Comparison of ENCODE assay signal across 25 cellular contexts in genomic region chr13:41071775-41072174, GRCh38.
"Had no signal": no experiment of that assay in that cellular context is flagged by ENCODE, and none has a peak within 500 bp of the region (broad histone marks: within the 10 kb centered on the region; RNA-seq: fewer than 3 reads in every experiment).

No MANE protein-coding gene starts in this region.

- H3K27ac ChIP-seq: breast epithelium, Peyer's patch, RWPE1, SJCRH30 had no signal

- H3K9me3 ChIP-seq: breast epithelium, Peyer's patch, SJCRH30 had no signal

- H3K27me3 ChIP-seq: breast epithelium, Peyer's patch, SJCRH30 had no signal

- H3K4me1 ChIP-seq: breast epithelium, Peyer's patch, SJCRH30 had no signal

- H3K4me3 ChIP-seq: breast epithelium, K562, Peyer's patch, SJCRH30 had no signal

- H3K36me3 ChIP-seq: breast epithelium had no signal

- DNase-seq: activated CD4-positive, alpha-beta T cell treated with anti-CD3 and anti-CD28 coated beads for 4 hours; activated CD8-positive, alpha-beta memory T cell treated with anti-CD3 and anti-CD28 coated beads, Interleukin-2, amount 50 U/mL, for 48 hours; activated CD8-positive, alpha-beta T cell treated with anti-CD3 and anti-CD28 coated beads for 36 hours; activated effector memory CD4-positive, alpha-beta T cell treated with Interleukin-2 at 50 U/mL for 16 hours; activated naive CD4-positive, alpha-beta T cell; activated T-cell treated with anti-CD3 and anti-CD28 coated beads, Interleukin-2, amount 50 U/mL, for 1 hour; aorta; Kasumi-1; NCI-H1105 treated with DMSO at 0.1 percent for 48 hours; NCI-H1436 treated with DMSO at 0.1 percent for 48 hours; NCI-H187; NCI-H2081; NCI-H510A treated with DMSO at 0.1 percent for 48 hours; NCI-H69; NK-92 treated with Interleukin-12 subunit alpha and Interleukin-12 subunit beta, amount 100 ng/mL, for 24 hours; OCI-M1; Peyer's patch; Right ventricle myocardium superior; SJCRH30; SW 1271 had no signal

- ATAC-seq: activated CD4-positive, CD25-positive, alpha-beta regulatory T cell treated with anti-CD3 and anti-CD28 coated beads, Interleukin-2, amount 50 U/mL, for 24 hours; activated CD8-positive, alpha-beta T cell treated with anti-CD3 and anti-CD28 coated beads for 36 hours; K562; SK-N-SH treated with all-trans-retinoic acid at 6 μM for 48 hours had no signal
